Comparison of ENCODE assay signal across 17 cellular contexts in the genomic region with DNA sequence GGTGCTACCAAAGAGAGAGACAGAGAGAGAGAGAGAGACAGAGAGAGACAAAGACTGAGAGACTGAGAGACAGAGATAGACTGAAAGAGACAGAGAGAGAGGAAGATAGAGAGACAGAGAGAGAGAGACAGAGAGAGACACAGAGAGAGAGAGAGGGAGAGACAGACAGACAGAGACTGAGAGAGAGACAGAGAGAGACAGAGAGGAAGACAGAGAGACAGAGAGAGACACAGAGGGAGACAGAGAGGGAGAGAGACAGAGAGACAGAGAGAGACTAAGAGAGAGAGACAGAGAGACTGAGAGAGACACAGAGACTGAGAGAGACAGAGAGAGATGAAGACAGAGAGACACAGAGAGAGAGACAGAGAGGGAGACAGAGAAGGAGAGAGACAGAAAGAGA.
DNase-seq lines count a peak whose midpoint lies in the region; ATAC-seq, FAIRE-seq and TF ChIP-seq lines count a peak whose summit lies in the region.
"Had no signal": no experiment of that assay in that cellular context is flagged by ENCODE, and none has a peak within 500 bp of the region (broad histone marks: within the 10 kb centered on the region; RNA-seq: fewer than 3 reads in every experiment).

No MANE protein-coding gene starts in this region.

- peaks cover 18% of the 10 kb centered on the region for H3K4me1 ChIP-seq in A549
- peaks cover 34 to 41% (median 35%) of the 10 kb centered on the region in 10 experiments for H3K4me1 ChIP-seq in BLaER1 treated with 17β-estradiol and CSF1 and Interleukin-3, amounts not matched to agents 10 nM and 100 nM

- peaks cover 33% of the 10 kb centered on the region for H3K4me1 Mint-ChIP-seq in T-helper 17 cell
- H3K4me1 Mint-ChIP-seq in memory B cell: peaks cover 32% of the 10 kb centered on the region
- H3K4me1 Mint-ChIP-seq: endodermal cell, mesothelial cell of epicardium had no signal

- H3K27ac Mint-ChIP-seq in T-helper 17 cell: peak overlapping the region; percentile 62
- peak overlapping the region; percentile 3 for H3K27ac Mint-ChIP-seq in memory B cell
- H3K27ac Mint-ChIP-seq: endodermal cell, mesothelial cell of epicardium had no signal

- no peak for TF ChIP-seq EP300 in A549 (IDR thresholded peaks at IDR 0.05)

- peak overlapping the region; percentile 45 for H3K4me2 ChIP-seq in A549
- peak overlapping the region; percentile 54 to 78 (median 67) for H3K4me2 ChIP-seq in BLaER1 treated with 17β-estradiol and CSF1 and Interleukin-3, amounts not matched to agents 10 nM and 100 nM

- peak overlapping the region; percentile 47 for H3K4me3 Mint-ChIP-seq in T-helper 17 cell
- H3K4me3 Mint-ChIP-seq in memory B cell: peak overlapping the region; percentile 6
- H3K4me3 Mint-ChIP-seq: endodermal cell, mesothelial cell of epicardium had no signal

- H3K27me3 ChIP-seq in BLaER1 treated with 17β-estradiol and CSF1 and Interleukin-3, amounts not matched to agents 10 nM and 100 nM: no peaks in the 10 kb centered on the region
- H3K27me3 ChIP-seq: testis had no signal

- H3K27ac ChIP-seq in A549: peak overlapping the region in 1 of 2 experiments; percentile 61; a peak in 3 of 6 replicates
- H3K27ac ChIP-seq in BLaER1 treated with 17β-estradiol and CSF1 and Interleukin-3, amounts not matched to agents 10 nM and 100 nM: peak overlapping the region in 9 of 11 experiments; percentile 2 to 58 (median 41); a peak in 14 of 22 replicates
- H3K27ac ChIP-seq: testis had no signal

- TF ChIP-seq RAD21 in A549 (conservative IDR thresholded peaks at IDR 0.05 in 1 of 2, IDR thresholded peaks at IDR 0.05 in 1 of 2): no peak

- H3K36me3 ChIP-seq in BLaER1 treated with 17β-estradiol and CSF1 and Interleukin-3, amounts not matched to agents 10 nM and 100 nM: peaks cover 10 to 82% (median 68%) of the 10 kb centered on the region in 11 experiments; a peak in 21 of 22 replicates

- H3K27me3 Mint-ChIP-seq in T-helper 17 cell: no peaks in the 10 kb centered on the region
- no peaks in the 10 kb centered on the region for H3K27me3 Mint-ChIP-seq in memory B cell

- POLR2A ChIA-PET in A549 (lab: Yijun Ruan, JAX): no interaction called here

- H3K9me3 ChIP-seq in A549 (0 out of 3 replicates have a peak, but pooled peaks cover 4% of the 10 kb centered on the region), T-helper 17 cell (ENCODE audit: control insufficient read depth, low read length, poor library complexity, severe bottlenecking) (peaks cover 2% of the 10 kb centered on the region)
- peaks cover 32 to 46% (median 39%) of the 10 kb centered on the region in 11 experiments for H3K9me3 ChIP-seq in BLaER1 treated with 17β-estradiol and CSF1 and Interleukin-3, amounts not matched to agents 10 nM and 100 nM (replicated peaks in 1 of 11)
- H3K9me3 ChIP-seq: testis had no signal

- TF ChIP-seq CTCF in A549 (IDR thresholded peaks at IDR 0.05): no peak

- ATAC-seq in A549: no peak
- ATAC-seq in T-helper 17 cell: no peak
- no peak for ATAC-seq in memory B cell (ENCODE audit: low read depth)
- ATAC-seq: left colon had no signal

- H3K4me3 ChIP-seq in A549: no peak overlapping the region
- no peak overlapping the region; a peak in 1 of 20 replicates for H3K4me3 ChIP-seq in BLaER1 treated with 17β-estradiol and CSF1 and Interleukin-3, amounts not matched to agents 10 nM and 100 nM
- H3K4me3 ChIP-seq: testis had no signal

- peaks cover 0 to 53% (median 19%) of the 10 kb centered on the region in 11 experiments; a peak in 12 of 22 replicates for H4K20me1 ChIP-seq in BLaER1 treated with 17β-estradiol and CSF1 and Interleukin-3, amounts not matched to agents 10 nM and 100 nM

- H3K9me3 Mint-ChIP-seq in memory B cell: no peaks in the 10 kb centered on the region

- no peak for FAIRE-seq in A549 (lab: Jason Lieb, UNC)
- FAIRE-seq: G401.6, H1 had no signal

- TF ChIP-seq POLR2A in A549 (IDR thresholded peaks at IDR 0.05; ENCODE audit: low read length): no peak

- no peaks in the 10 kb centered on the region for H3K36me3 Mint-ChIP-seq in T-helper 17 cell (ENCODE audit: low read depth)
- H3K36me3 Mint-ChIP-seq in memory B cell: peaks cover 8% of the 10 kb centered on the region
- H3K36me3 Mint-ChIP-seq: mesothelial cell of epicardium had no signal

- CTCF ChIA-PET in A549 (lab: Yijun Ruan, JAX): no interaction called here

- DNase-seq in A549 (ENCODE audit: low read depth in 1 of 2, low spot score in 1 of 2) (no peak), T-helper 17 cell (no peak), memory B cell (ENCODE audit: low spot score in 2 of 2) (no peak), NCI-H1694 (lab: John Stamatoyannopoulos, UW) (no peak), occipital lobe (lab: John Stamatoyannopoulos, UW) (no peak), middle frontal gyrus (ENCODE audit: extremely low spot score, low spot score) (no peak)
- DNase-seq: activated effector memory CD4-positive, alpha-beta T cell treated with anti-CD3 and anti-CD28 coated beads, Interleukin-2, amount 50 U/mL, for 16 hours; endodermal cell; glutamatergic neuron; left colon; NCI-H1048; NCI-H2081 treated with DMSO at 0.1 percent for 48 hours; testis had no signal

- peak overlapping the region in 3 of 11 experiments; percentile 4 to 31 (median 29); a peak in 4 of 22 replicates for H3K9ac ChIP-seq in BLaER1 treated with 17β-estradiol and CSF1 and Interleukin-3, amounts not matched to agents 10 nM and 100 nM

TF ChIP-seq in A549, 52 proteins besides CTCF, POLR2A, EP300 and RAD21:
- TF ChIP-seq MAZ (IDR thresholded peaks at IDR 0.05; ENCODE audit: borderline replicate concordance, low read depth, low read length) (no peak), CHD2 (IDR thresholded peaks at IDR 0.05; ENCODE audit: low read length, partially characterized antibody) (no peak), ESRRA (IDR thresholded peaks at IDR 0.05; ENCODE audit: borderline replicate concordance, low read length) (no peak), HOXB13 (CRISPR knock-in tag; IDR thresholded peaks at IDR 0.05; ENCODE audit: low read depth) (no peak), ZNF302 (CRISPR knock-in tag; IDR thresholded peaks at IDR 0.05) (no peak), ZSCAN20 (CRISPR knock-in tag; IDR thresholded peaks at IDR 0.05) (no peak), HDAC2 (IDR thresholded peaks at IDR 0.05) (no peak), RNF2 (IDR thresholded peaks at IDR 0.05; ENCODE audit: borderline replicate concordance, low read depth) (no peak), KDM5A (IDR thresholded peaks at IDR 0.05) (no peak), EHMT2 (IDR thresholded peaks at IDR 0.05; ENCODE audit: low read depth) (no peak), TFCP2L1 (CRISPR knock-in tag; IDR thresholded peaks at IDR 0.05) (no peak), HEYL (CRISPR knock-in tag; IDR thresholded peaks at IDR 0.05) (no peak)
